In the genomic region with DNA sequence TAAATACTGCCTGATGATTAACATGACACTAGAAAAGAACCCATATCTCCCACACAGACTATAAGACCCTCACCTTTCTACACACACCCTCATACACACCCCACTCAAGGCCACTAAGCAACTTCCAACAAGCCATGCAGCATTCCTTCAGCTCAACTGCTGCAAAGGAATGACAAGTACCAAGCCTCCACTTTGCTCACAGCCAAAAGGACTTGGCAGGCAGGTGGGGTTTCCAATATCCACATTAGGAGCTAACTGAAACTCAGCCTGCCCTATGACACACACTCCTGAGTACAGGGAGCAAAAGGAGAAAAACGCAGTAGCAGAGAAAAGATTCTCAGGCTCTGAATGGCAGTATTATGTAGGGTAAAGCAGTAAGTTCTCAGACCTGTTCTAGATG, we compare ENCODE assay signal across 9 cellular contexts. TPM values are rescaled to one million over a fixed set of nuclear protein-coding genes. Genes with fewer than 3 reads are reported as not detected.
DNase-seq lines count a peak whose midpoint lies in the region; ATAC-seq and TF ChIP-seq lines count a peak whose summit lies in the region.
"Had no signal": no experiment of that assay in that cellular context is flagged by ENCODE, and none has a peak within 500 bp of the region (broad histone marks: within the 10 kb centered on the region; RNA-seq: fewer than 3 reads in every experiment).

No MANE protein-coding gene starts in this region.

- H3K4me1 ChIP-seq in colonic mucosa (no peaks in the 10 kb centered on the region), stomach (peaks cover 16 to 50% (median 38%) of the 10 kb centered on the region in 4 donors)

- no peaks in the 10 kb centered on the region for H3K27me3 ChIP-seq in colonic mucosa
- H3K27me3 ChIP-seq in stomach, result no peaks in the 10 kb centered on the region

- no peaks in the 10 kb centered on the region for H3K36me3 ChIP-seq in colonic mucosa
- no peaks in the 10 kb centered on the region for H3K36me3 ChIP-seq in stomach

- H3K9ac ChIP-seq in colonic mucosa (ENCODE audit: low read depth in 2 of 2, low read length in 2 of 2), result no peak overlapping the region

- H3K27ac ChIP-seq in colonic mucosa, result peak overlapping the region; percentile 72
- H3K27ac ChIP-seq in stomach, result peak overlapping the region; percentile 43 to 87 (median 75)

- peak; percentile 48; the same call in 1 of the 2 replicates for TF ChIP-seq RAD21 in Ishikawa (IDR thresholded peaks at IDR 0.05; ENCODE audit: low read depth)

- peak; percentile 46 for DNase-seq in colonic mucosa
- DNase-seq in left kidney (ENCODE audit: low read depth, low spot score), result peak; percentile 62
- peak; percentile 83 for DNase-seq in stomach
- no peak for DNase-seq in stimulated activated CD4-positive, alpha-beta T cell treated with anti-CD3 and anti-CD28 coated beads, Interleukin-4, amount 100 ng/mL, for 1 hour
- no peak for DNase-seq in HPDE6-E6E7 (ENCODE audit: extremely low spot score)
- no peak for DNase-seq in NCI-H510A treated with DMSO at 0.1 percent for 48 hours (lab: John Stamatoyannopoulos, UW)
- DNase-seq: activated CD4-positive, alpha-beta T cell treated with anti-CD3 and anti-CD28 coated beads, Interleukin-2, amount 10 ng/mL, durations not matched to agents 24 days and 14 days had no signal

- TF ChIP-seq EP300 in Ishikawa (IDR thresholded peaks at IDR 0.05; ENCODE audit: borderline replicate concordance), result peak; percentile 89
- no peak for TF ChIP-seq EP300 in stomach (IDR thresholded peaks at IDR 0.05)

- WGBS in stomach, 5 donors, result 31 to 46% (median 35%) methylated on average over 1 of the region's 1 CpG

- ATAC-seq in HG02870 (IDR thresholded peaks at IDR 0.05; ENCODE audit: unreplicated experiment), result no peak

- TF ChIP-seq CTCF in colonic mucosa (IDR thresholded peaks at IDR 0.05) (no peak), stomach (IDR thresholded peaks at IDR 0.05) (no peak)

- TF ChIP-seq POLR2A in stomach (IDR thresholded peaks at IDR 0.05), result no peak

- H3K4me3 ChIP-seq in colonic mucosa (no peak overlapping the region), stomach (no peak overlapping the region)

- intact Hi-C loops in colonic mucosa (cut with DNase I) (no loop called here), stomach (cut with DNase I; ENCODE audit: low total_unique reads) (no loop called here)

- no peaks in the 10 kb centered on the region for H3K9me3 ChIP-seq in colonic mucosa
- no peaks in the 10 kb centered on the region for H3K9me3 ChIP-seq in stomach

TF ChIP-seq in Ishikawa, 13 proteins besides CTCF, POLR2A, EP300 and RAD21:
- no peak for TF ChIP-seq TAF1 (IDR thresholded peaks at IDR 0.05; ENCODE audit: low read depth)
- TF ChIP-seq FOXM1 (IDR thresholded peaks at IDR 0.05; ENCODE audit: borderline replicate concordance, low read depth), result peak; percentile 76; the same call in 1 of the 2 replicates
- TF ChIP-seq, protein P1, sequence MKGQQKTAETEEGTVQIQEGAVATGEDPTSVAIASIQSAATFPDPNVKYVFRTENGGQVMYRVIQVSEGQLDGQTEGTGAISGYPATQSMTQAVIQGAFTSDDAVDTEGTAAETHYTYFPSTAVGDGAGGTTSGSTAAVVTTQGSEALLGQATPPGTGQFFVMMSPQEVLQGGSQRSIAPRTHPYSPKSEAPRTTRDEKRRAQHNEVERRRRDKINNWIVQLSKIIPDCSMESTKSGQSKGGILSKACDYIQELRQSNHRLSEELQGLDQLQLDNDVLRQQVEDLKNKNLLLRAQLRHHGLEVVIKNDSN (IDR thresholded peaks at IDR 0.05), result peak; percentile 63
- TF ChIP-seq ZBTB7A (IDR thresholded peaks at IDR 0.05; ENCODE audit: low read depth), result peak; percentile 88; the same call in 1 of the 2 replicates
- TF ChIP-seq TCF12 (IDR thresholded peaks at IDR 0.05; ENCODE audit: low read depth), result peak; percentile 92
- peak; percentile 97 for TF ChIP-seq TEAD4 (IDR thresholded peaks at IDR 0.05)
- no peak for TF ChIP-seq CREB1 (IDR thresholded peaks at IDR 0.05; ENCODE audit: low read depth)
- peak; percentile 97 for TF ChIP-seq NFIC (IDR thresholded peaks at IDR 0.05)
- peak; percentile 70 for TF ChIP-seq YY1 (IDR thresholded peaks at IDR 0.05; ENCODE audit: low read depth)
- TF ChIP-seq, protein P2, sequence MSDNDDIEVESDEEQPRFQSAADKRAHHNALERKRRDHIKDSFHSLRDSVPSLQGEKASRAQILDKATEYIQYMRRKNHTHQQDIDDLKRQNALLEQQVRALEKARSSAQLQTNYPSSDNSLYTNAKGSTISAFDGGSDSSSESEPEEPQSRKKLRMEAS (IDR thresholded peaks at IDR 0.05), result peak; percentile 67
- TF ChIP-seq EGR1 (IDR thresholded peaks at IDR 0.05), result no peak
- TF ChIP-seq, protein P3, sequence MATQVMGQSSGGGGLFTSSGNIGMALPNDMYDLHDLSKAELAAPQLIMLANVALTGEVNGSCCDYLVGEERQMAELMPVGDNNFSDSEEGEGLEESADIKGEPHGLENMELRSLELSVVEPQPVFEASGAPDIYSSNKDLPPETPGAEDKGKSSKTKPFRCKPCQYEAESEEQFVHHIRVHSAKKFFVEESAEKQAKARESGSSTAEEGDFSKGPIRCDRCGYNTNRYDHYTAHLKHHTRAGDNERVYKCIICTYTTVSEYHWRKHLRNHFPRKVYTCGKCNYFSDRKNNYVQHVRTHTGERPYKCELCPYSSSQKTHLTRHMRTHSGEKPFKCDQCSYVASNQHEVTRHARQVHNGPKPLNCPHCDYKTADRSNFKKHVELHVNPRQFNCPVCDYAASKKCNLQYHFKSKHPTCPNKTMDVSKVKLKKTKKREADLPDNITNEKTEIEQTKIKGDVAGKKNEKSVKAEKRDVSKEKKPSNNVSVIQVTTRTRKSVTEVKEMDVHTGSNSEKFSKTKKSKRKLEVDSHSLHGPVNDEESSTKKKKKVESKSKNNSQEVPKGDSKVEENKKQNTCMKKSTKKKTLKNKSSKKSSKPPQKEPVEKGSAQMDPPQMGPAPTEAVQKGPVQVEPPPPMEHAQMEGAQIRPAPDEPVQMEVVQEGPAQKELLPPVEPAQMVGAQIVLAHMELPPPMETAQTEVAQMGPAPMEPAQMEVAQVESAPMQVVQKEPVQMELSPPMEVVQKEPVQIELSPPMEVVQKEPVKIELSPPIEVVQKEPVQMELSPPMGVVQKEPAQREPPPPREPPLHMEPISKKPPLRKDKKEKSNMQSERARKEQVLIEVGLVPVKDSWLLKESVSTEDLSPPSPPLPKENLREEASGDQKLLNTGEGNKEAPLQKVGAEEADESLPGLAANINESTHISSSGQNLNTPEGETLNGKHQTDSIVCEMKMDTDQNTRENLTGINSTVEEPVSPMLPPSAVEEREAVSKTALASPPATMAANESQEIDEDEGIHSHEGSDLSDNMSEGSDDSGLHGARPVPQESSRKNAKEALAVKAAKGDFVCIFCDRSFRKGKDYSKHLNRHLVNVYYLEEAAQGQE (IDR thresholded peaks at IDR 0.05; ENCODE audit: low read depth), result no peak
- peak; percentile 53; the same call in 1 of the 2 replicates for TF ChIP-seq CEBPB (IDR thresholded peaks at IDR 0.05)

RNA-seq across cellular contexts. Expression of a gene that starts 13.4 kb away (rescaled TPM):
- 100 to 1,000 TPM in 1 of 2 donors, 10 to 100 TPM in 1; 70.8 to 151 TPM for total RNA-seq in colonic mucosa
- 100 to 1,000 TPM in 4 of 5 donors, 10 to 100 TPM in 1; 33.0 to 369 (median 112) TPM for total RNA-seq in stomach
- polyA plus RNA-seq in stomach, result 10 to 100 TPM in 2 of 3 donors, 1 to 10 TPM in 1; 7.3 to 17.3 (median 11.1) TPM

Comparison
In these comparisons a context has a peak if more than half of its experiments do, and no peak if none do; other contexts are left out.
1. DNase-seq: peak in colonic mucosa (single experiment), left kidney (single experiment) and stomach (single experiment); none in stimulated activated CD4-positive, alpha-beta T cell treated with anti-CD3 and anti-CD28 coated beads, Interleukin-4, amount 100 ng/mL, for 1 hour (single experiment), HPDE6-E6E7 (single experiment) and NCI-H510A treated with DMSO at 0.1 percent for 48 hours (single experiment).